Comparison of ENCODE assay signal across 7 cellular contexts in genomic region chr16:30924797-30925645, GRCh38. TPM values are rescaled to one million over a fixed set of nuclear protein-coding genes. Genes with fewer than 3 reads are reported as not detected.
DNase-seq lines count a peak whose midpoint lies in the region; ATAC-seq and TF ChIP-seq lines count a peak whose summit lies in the region.
"Had no signal": no experiment of that assay in that cellular context is flagged by ENCODE, and none has a peak within 500 bp of the region (broad histone marks: within the 10 kb centered on the region; RNA-seq: fewer than 3 reads in every experiment).

No MANE protein-coding gene starts in this region.

- CTCF ChIA-PET in AG04449 (lab: Yijun Ruan, JAX) (interaction anchor here (0.9 to 8.2 kb wide), 5 partner anchors 11 to 80 kb away, joined by 3 to 76 read pairs (median 4); no protein-coding TSS in a partner anchor), PC-9 (lab: Charles Lee) (no interaction called here)

- intact Hi-C loops in PC-9 (cut with micrococcal nuclease; ENCODE audit: unreplicated experiment): no loop called here

- no peaks in the 10 kb centered on the region; the same call in 1 of the 2 replicates for H3K4me1 ChIP-seq in PC-9 (replicated peaks; ENCODE audit: insufficient read depth)

- H3K4me3 ChIP-seq in AG04449 (ENCODE audit: low read depth, low read length) (peak overlapping the region; percentile 93), PC-9 (peak overlapping the region; percentile 83), iPS-11a (ENCODE audit: low read depth, low read length) (peak overlapping the region; percentile 61)

- POLR2A ChIA-PET in AG04449 (lab: Yijun Ruan, JAX): interaction anchor here (0.6 kb wide), 1 partner anchor 140 kb away, joined by 3 read pairs; no protein-coding TSS in a partner anchor
- POLR2A ChIA-PET in PC-9 (lab: Charles Lee; ENCODE audit: unreplicated experiment): no interaction called here

- peaks cover 11% of the 10 kb centered on the region; the same call in 1 of the 2 replicates for H3K36me3 ChIP-seq in PC-9 (ENCODE audit: low read depth)

- peaks cover 16% of the 10 kb centered on the region for H3K79me2 ChIP-seq in PC-9 (ENCODE audit: low read depth)

- ATAC-seq in GM21515 (IDR thresholded peaks at IDR 0.05; ENCODE audit: unreplicated experiment): no peak

- H3K4me2 ChIP-seq in PC-9: peak overlapping the region; percentile 93

- H3K9me3 ChIP-seq in PC-9 (ENCODE audit: insufficient read depth, low read depth): peaks cover 5% of the 10 kb centered on the region; the same call in 1 of the 2 replicates

- no peak overlapping the region for H3K27ac ChIP-seq in PC-9

- DNase-seq in AG04449 (ENCODE audit: low read depth, low spot score) (no peak), PC-9 (no peak), NAMALWA (ENCODE audit: low spot score) (no peak), ureter (ENCODE audit: low spot score) (no peak)
- DNase-seq: NCI-H1436 treated with DMSO at 0.1 percent for 48 hours had no signal

- no peak overlapping the region for H2AFZ ChIP-seq in PC-9

- no TSS peak for BruUV-seq in PC-9 (replicated peaks; lab: Mats Ljungman, UMichigan)

- no peaks in the 10 kb centered on the region for H3K9me2 ChIP-seq in PC-9 (ENCODE audit: insufficient read depth)

- H3K27me3 ChIP-seq in PC-9 (ENCODE audit: insufficient read depth, low read depth): no peaks in the 10 kb centered on the region

- TF ChIP-seq CTCF in AG04449 (IDR thresholded peaks at IDR 0.05; ENCODE audit: insufficient read depth, low read length, missing control alignments) (no peak), PC-9 (conservative IDR thresholded peaks at IDR 0.05) (no peak)

- H4K20me1 ChIP-seq in PC-9 (ENCODE audit: insufficient read depth): peaks cover 11% of the 10 kb centered on the region

- peaks cover 16% of the 10 kb centered on the region; the same call in 1 of the 2 replicates for H3F3A ChIP-seq in PC-9 (ENCODE audit: insufficient read depth, low read depth)

RNA-seq across cellular contexts. Expression of gene FBXL19, which starts 1.6 kb away (rescaled TPM):
- total RNA-seq in PC-9 (2021) (70.8 and 72.7 TPM in 2 replicates), ureter (25.7 TPM)

RNA-seq across cellular contexts. Expression of gene ORAI3, which starts 23.8 kb away (rescaled TPM):
- total RNA-seq in PC-9 (2021) (40.7 and 43.5 TPM in 2 replicates), ureter (25.9 TPM)

RNA-seq across cellular contexts. Expression of gene CTF1, which starts 28.6 kb away (rescaled TPM):
- total RNA-seq in PC-9 (2021) (11.6 and 17.0 TPM in 2 replicates), ureter (8.2 TPM)

RNA-seq across cellular contexts. Expression of gene BCL7C, which starts 31.1 kb away (rescaled TPM):
- total RNA-seq in PC-9 (2021) (59.3 and 66.9 TPM in 2 replicates), ureter (35.9 TPM)

RNA-seq across cellular contexts. Expression of gene SETD1A, which starts 32.5 kb away (rescaled TPM):
- 29.6 and 33.2 TPM in 2 replicates for total RNA-seq in PC-9 (2021)
- total RNA-seq in ureter: 19.6 TPM
